In the genomic region with DNA sequence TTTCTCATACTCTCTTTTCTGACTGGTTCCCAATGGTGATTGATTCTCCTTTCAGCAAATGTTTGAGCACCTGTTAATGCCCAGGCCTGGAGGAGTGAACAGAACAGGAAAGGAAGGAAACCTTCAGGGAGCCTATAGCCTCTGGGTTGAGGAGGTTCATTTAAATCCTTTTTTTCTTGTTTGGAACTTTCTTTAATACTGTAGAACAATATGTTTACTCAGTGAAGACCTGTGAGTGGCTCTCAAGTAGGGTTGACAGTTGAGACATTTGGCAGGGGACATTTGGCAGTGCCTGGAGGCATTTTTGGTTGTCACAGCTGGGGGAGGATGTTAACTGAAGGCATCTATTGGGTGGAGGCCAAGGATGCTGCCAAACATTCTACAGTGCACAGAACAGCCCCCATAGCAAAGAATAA, we compare ENCODE assay signal across 19 cellular contexts. TPM values are rescaled to one million over a fixed set of nuclear protein-coding genes. Genes with fewer than 3 reads are reported as not detected.
DNase-seq lines count a peak whose midpoint lies in the region; ATAC-seq, FAIRE-seq and TF ChIP-seq lines count a peak whose summit lies in the region.
"Had no signal": no experiment of that assay in that cellular context is flagged by ENCODE, and none has a peak within 500 bp of the region (broad histone marks: within the 10 kb centered on the region; RNA-seq: fewer than 3 reads in every experiment).

No MANE protein-coding gene starts in this region.

- H3K9me3 Mint-ChIP-seq in Calu3 (ENCODE audit: low read depth, unreplicated experiment) = peaks cover 2% of the 10 kb centered on the region
- H3K9me3 Mint-ChIP-seq in T-helper 2 cell treated with Interferon-gamma antibody and Interleukin-4, amounts not matched to agents 5 μg/mL and 100 μg/mL, for 36 hours = no peaks in the 10 kb centered on the region
- H3K9me3 Mint-ChIP-seq: activated naive CD4-positive, alpha-beta T cell treated with anti-CD3 and anti-CD28 coated beads, Interleukin-2, amount 50 U/mL, for 72 hours; IgD-negative memory B cell had no signal

- peaks cover 100% of the 10 kb centered on the region for H3K79me2 ChIP-seq in PC-9 (ENCODE audit: low read depth)

- BruUV-seq in Calu3 (replicated peaks; lab: Mats Ljungman, UMichigan) = no TSS peak
- BruUV-seq in PC-9 (replicated peaks; lab: Mats Ljungman, UMichigan) = no TSS peak

- no peak for TF ChIP-seq RAD21 in A549 (conservative IDR thresholded peaks at IDR 0.05 in 1 of 2, IDR thresholded peaks at IDR 0.05 in 1 of 2)

- POLR2A ChIA-PET in A549 (lab: Yijun Ruan, JAX) (no interaction called here), PC-9 (lab: Charles Lee; ENCODE audit: unreplicated experiment) (no interaction called here)

- H2BK12ac ChIP-seq in mesenchymal stem cell (ENCODE audit: low read length in 2 of 2) = no peak overlapping the region

- H3K4me3 ChIP-seq in A549 (no peak overlapping the region), right cardiac atrium (ENCODE audit: low read length) (no peak overlapping the region), mesenchymal stem cell (ENCODE audit: insufficient read depth in 1 of 2, low read depth in 1 of 2, low read length in 2 of 2) (no peak overlapping the region), PC-9 (no peak overlapping the region)
- H3K4me3 ChIP-seq: upper lobe of left lung had no signal

- H3K4me2 ChIP-seq in A549 = peak overlapping the region; percentile 27; the same call in 2 of the 3 replicates
- no peak overlapping the region for H3K4me2 ChIP-seq in mesenchymal stem cell (ENCODE audit: low read length, poor library complexity, severe bottlenecking)
- no peak overlapping the region for H3K4me2 ChIP-seq in PC-9

- CTCF ChIA-PET in A549 (lab: Yijun Ruan, JAX) = interaction anchor here (1.1 kb wide), 1 partner anchor 29 kb away, joined by 3 read pairs; no protein-coding TSS in a partner anchor
- CTCF ChIA-PET in Calu3 (lab: Charles Lee) = no interaction called here
- CTCF ChIA-PET in PC-9 (lab: Charles Lee) = no interaction called here

- no peak overlapping the region for H2BK5ac ChIP-seq in mesenchymal stem cell (ENCODE audit: low read depth, low read length, poor library complexity, severe bottlenecking)

- H3K27ac Mint-ChIP-seq in Calu3 (ENCODE audit: unreplicated experiment) = peak overlapping the region; percentile 39
- H3K27ac Mint-ChIP-seq in T-helper 2 cell treated with Interferon-gamma antibody and Interleukin-4, amounts not matched to agents 5 μg/mL and 100 μg/mL, for 36 hours = peak overlapping the region; percentile 65

- H3K27me3 ChIP-seq in right cardiac atrium (ENCODE audit: control insufficient read depth, insufficient read depth) (no peaks in the 10 kb centered on the region), mesenchymal stem cell (ENCODE audit: control insufficient read depth in 1 of 2, insufficient read depth in 1 of 2, low read length in 2 of 2) (no peaks in the 10 kb centered on the region), PC-9 (ENCODE audit: insufficient read depth, low read depth) (no peaks in the 10 kb centered on the region)
- H3K27me3 ChIP-seq: upper lobe of left lung had no signal

- no peak overlapping the region for H4K91ac ChIP-seq in mesenchymal stem cell (ENCODE audit: low read length)

- no peak for FAIRE-seq in A549 (lab: Jason Lieb, UNC)
- FAIRE-seq: GM12891, kidney had no signal

- H3K4ac ChIP-seq in mesenchymal stem cell (ENCODE audit: low read depth in 1 of 2, low read length in 2 of 2) = no peak overlapping the region

- H3K36me3 ChIP-seq in mesenchymal stem cell (ENCODE audit: control insufficient read depth in 1 of 2, insufficient read depth in 2 of 2, low read depth in 1 of 2, low read length in 2 of 2) = no peaks in the 10 kb centered on the region
- H3K36me3 ChIP-seq in PC-9 (ENCODE audit: low read depth) = peaks cover 6% of the 10 kb centered on the region; the same call in 1 of the 2 replicates
- H3K36me3 ChIP-seq: upper lobe of left lung had no signal

- no peak overlapping the region for H2BK120ac ChIP-seq in mesenchymal stem cell (ENCODE audit: low read depth, low read length)

- H3K27me3 Mint-ChIP-seq in Calu3 (ENCODE audit: unreplicated experiment) = no peaks in the 10 kb centered on the region
- no peaks in the 10 kb centered on the region for H3K27me3 Mint-ChIP-seq in T-helper 2 cell treated with Interferon-gamma antibody and Interleukin-4, amounts not matched to agents 5 μg/mL and 100 μg/mL, for 36 hours (ENCODE audit: low read depth)
- H3K27me3 Mint-ChIP-seq: IgD-negative memory B cell had no signal

- no peak for ATAC-seq in A549
- peak; percentile 59 to 74 for ATAC-seq in right cardiac atrium
- no peak for ATAC-seq in GM18867 (IDR thresholded peaks at IDR 0.05; ENCODE audit: unreplicated experiment)
- no peak for ATAC-seq in HG03354 (IDR thresholded peaks at IDR 0.05; ENCODE audit: poor library complexity, severe bottlenecking, unreplicated experiment)
- ATAC-seq: activated naive CD4-positive, alpha-beta T cell treated with anti-CD3 and anti-CD28 coated beads, Interleukin-2, amount 50 U/mL, for 72 hours had no signal

- H3K23ac ChIP-seq in mesenchymal stem cell (ENCODE audit: low read length in 2 of 2) = no peak overlapping the region

- intact Hi-C loops in Calu3 (cut with micrococcal nuclease; ENCODE audit: unreplicated experiment) = no loop called here
- intact Hi-C loops in right cardiac atrium (cut with DNase I) = loop anchor here (10.0 kb wide), 3 partner anchors 65 to 365 kb away; a partner anchor contains a TSS
- intact Hi-C loops in PC-9 (cut with micrococcal nuclease; ENCODE audit: unreplicated experiment) = loop anchor here (10.0 kb wide), 1 partner anchor 505 kb away; no protein-coding TSS in a partner anchor

- no peak overlapping the region for H4K8ac ChIP-seq in mesenchymal stem cell (ENCODE audit: low read length)

- H2BK15ac ChIP-seq in mesenchymal stem cell (ENCODE audit: low read depth, poor library complexity, severe bottlenecking) = no peak overlapping the region

- H2AK5ac ChIP-seq in mesenchymal stem cell (ENCODE audit: low read length, severe bottlenecking) = no peak overlapping the region

- no peak overlapping the region for H3K4me3 Mint-ChIP-seq in Calu3 (ENCODE audit: low read depth, unreplicated experiment)
- H3K4me3 Mint-ChIP-seq in T-helper 2 cell treated with Interferon-gamma antibody and Interleukin-4, amounts not matched to agents 5 μg/mL and 100 μg/mL, for 36 hours = peak overlapping the region; percentile 32

- no peak overlapping the region for H3K18ac ChIP-seq in mesenchymal stem cell (ENCODE audit: low read depth in 1 of 2, low read length in 2 of 2)

- no peak overlapping the region for H3K9ac ChIP-seq in mesenchymal stem cell (ENCODE audit: low read length)

- H3F3A ChIP-seq in PC-9 (ENCODE audit: insufficient read depth, low read depth) = no peaks in the 10 kb centered on the region

- peaks cover 81% of the 10 kb centered on the region for H3K4me1 ChIP-seq in A549
- H3K4me1 ChIP-seq in right cardiac atrium (ENCODE audit: control insufficient read depth, insufficient read depth, low read length) = peaks cover 14% of the 10 kb centered on the region
- H3K4me1 ChIP-seq in mesenchymal stem cell (ENCODE audit: control insufficient read depth, insufficient read depth, low read depth, low read length) = peaks cover 6% of the 10 kb centered on the region
- peaks cover 10% of the 10 kb centered on the region for H3K4me1 ChIP-seq in PC-9 (replicated peaks; ENCODE audit: insufficient read depth)

- peaks cover 6% of the 10 kb centered on the region for H4K20me1 ChIP-seq in PC-9 (ENCODE audit: insufficient read depth)

- H3K27ac ChIP-seq in A549 (no peak overlapping the region), right cardiac atrium (ENCODE audit: low read length) (peak overlapping the region; percentile 71), mesenchymal stem cell (ENCODE audit: low read length, poor library complexity, severe bottlenecking) (no peak overlapping the region), PC-9 (no peak overlapping the region)
- H3K27ac ChIP-seq: epithelial cell of prostate, upper lobe of left lung had no signal

- DNase-seq in A549 (ENCODE audit: low read depth in 1 of 2, low spot score in 1 of 2) (no peak), Calu3 (no peak), right cardiac atrium (peak in 1 of 3 donors; percentile 54), mesenchymal stem cell (no peak), PC-9 (no peak)
- no peak for DNase-seq in T-helper 2 cell treated with Interferon-gamma antibody and Interleukin-4, amounts not matched to agents 5 μg/mL and 100 μg/mL, for 36 hours (ENCODE audit: low spot score)
- DNase-seq: activated CD4-positive, alpha-beta T cell treated with anti-CD3 and anti-CD28 coated beads, Interleukin-2, amount 50 U/mL, for 48 hours; AML-193; glutamatergic neuron; kidney; NCI-H526 treated with DMSO at 0.1 percent for 48 hours; stimulated activated CD4-positive, alpha-beta T cell treated with anti-CD3 and anti-CD28 coated beads, Interleukin-1b, Interleukin-23, amount 100 ng/mL, for 48 hours had no signal

- TF ChIP-seq CTCF in A549 (IDR thresholded peaks at IDR 0.05) = no peak
- TF ChIP-seq CTCF in Calu3 (IDR thresholded peaks at IDR 0.05; ENCODE audit: unreplicated experiment) = no peak
- no peak for TF ChIP-seq CTCF in PC-9 (conservative IDR thresholded peaks at IDR 0.05)

- H2AFZ ChIP-seq in mesenchymal stem cell (ENCODE audit: low read depth, low read length) (no peak overlapping the region), PC-9 (no peak overlapping the region)

- H3K9me3 ChIP-seq in A549 (no peaks in the 10 kb centered on the region), right cardiac atrium (ENCODE audit: control insufficient read depth, low read length) (no peaks in the 10 kb centered on the region), mesenchymal stem cell (ENCODE audit: control insufficient read depth, low read length) (no peaks in the 10 kb centered on the region), PC-9 (ENCODE audit: insufficient read depth, low read depth) (no peaks in the 10 kb centered on the region; the same call in 1 of the 2 replicates)
- H3K9me3 ChIP-seq: upper lobe of left lung had no signal

- no peak overlapping the region for H3K14ac ChIP-seq in mesenchymal stem cell (ENCODE audit: low read length in 2 of 2)

- peaks cover 5% of the 10 kb centered on the region for H3K79me1 ChIP-seq in mesenchymal stem cell (replicated peaks; ENCODE audit: low read length, poor library complexity, severe bottlenecking)

- no peak for TF ChIP-seq EP300 in A549 (IDR thresholded peaks at IDR 0.05)

- H3K4me1 Mint-ChIP-seq in Calu3 (ENCODE audit: low read depth, unreplicated experiment) = peaks cover 44% of the 10 kb centered on the region
- H3K4me1 Mint-ChIP-seq in T-helper 2 cell treated with Interferon-gamma antibody and Interleukin-4, amounts not matched to agents 5 μg/mL and 100 μg/mL, for 36 hours (ENCODE audit: low read depth) = peaks cover 81% of the 10 kb centered on the region

- H3K36me3 Mint-ChIP-seq in Calu3 (ENCODE audit: insufficient read depth, unreplicated experiment) = peaks cover 12% of the 10 kb centered on the region
- H3K36me3 Mint-ChIP-seq in T-helper 2 cell treated with Interferon-gamma antibody and Interleukin-4, amounts not matched to agents 5 μg/mL and 100 μg/mL, for 36 hours (ENCODE audit: low read depth) = peaks cover 46% of the 10 kb centered on the region

- H3K9me2 ChIP-seq in PC-9 (ENCODE audit: insufficient read depth) = no peaks in the 10 kb centered on the region

- TF ChIP-seq POLR2A in A549 (IDR thresholded peaks at IDR 0.05; ENCODE audit: low read length) = no peak

RNA-seq across cellular contexts. Expression of a gene that starts 6.1 kb away (rescaled TPM):
- polyA plus RNA-seq in A549 (2011; rRNA removed) (79.7 and 85.3 TPM in 2 replicates), A549 (2017; fragmentation: RNase III; extraction: RNeasy Plus Mini Kit Qiagen cat#74134 plus additional on column Dnase treatment) (37.1 to 40.7 TPM (median 38.7 TPM) in 3 replicates), right cardiac atrium (39.8 TPM)
- polyA plus RNA-seq in A549 (2012; cell fraction: cytosol; rRNA removed) = 31.9 and 35.3 TPM in 2 replicates
- polyA plus RNA-seq in A549 (2012; cell fraction: nucleus; rRNA removed) = 13.8 and 16.0 TPM in 2 replicates
- 40.1 and 41.6 TPM in 2 replicates for polyA minus RNA-seq in A549 (2011; rRNA and poly(A)+ RNA removed)
- total RNA-seq in Calu3 (2022) (50.5 and 53.4 TPM in 2 replicates), right cardiac atrium (10 to 100 TPM; 38.2 to 45.6 (median 41.2) TPM), PC-9 (2021) (27.8 and 34.6 TPM in 2 replicates)
- polyA plus RNA-seq in mesenchymal stem cell (2013, experiment 1 of 2) = 27.5 TPM
- 27.0 TPM for polyA plus RNA-seq in mesenchymal stem cell (2013, experiment 2 of 2)

RNA-seq across cellular contexts. Expression of a gene that starts 8.0 kb away (rescaled TPM):
- polyA plus RNA-seq in A549 (2011; rRNA removed) (105 and 111 TPM in 2 replicates), A549 (2017; fragmentation: RNase III; extraction: RNeasy Plus Mini Kit Qiagen cat#74134 plus additional on column Dnase treatment) (86.3 to 91.9 TPM (median 88.7 TPM) in 3 replicates), right cardiac atrium (42.3 TPM)
- polyA plus RNA-seq in A549 (2012; cell fraction: cytosol; rRNA removed) = 70.9 and 86.8 TPM in 2 replicates
- polyA plus RNA-seq in A549 (2012; cell fraction: nucleus; rRNA removed) = 50.6 and 59.2 TPM in 2 replicates
- polyA minus RNA-seq in A549 (2011; rRNA and poly(A)+ RNA removed) = 191 and 279 TPM in 2 replicates
- total RNA-seq in Calu3 (2022) (98.2 and 101 TPM in 2 replicates), right cardiac atrium (100 to 1,000 TPM in 1 of 4 donors, 10 to 100 TPM in 3; 77.8 to 111 (median 90.2) TPM), PC-9 (2021) (141 and 171 TPM in 2 replicates)
- polyA plus RNA-seq in mesenchymal stem cell (2013, experiment 1 of 2) = 83.8 TPM
- 83.8 TPM for polyA plus RNA-seq in mesenchymal stem cell (2013, experiment 2 of 2)

Comparison
In these comparisons a context has a peak if more than half of its experiments do, and no peak if none do; other contexts are left out.
1. ATAC-seq: peak in right cardiac atrium (2 of 2); none in A549 (0 of 2), GM18867 (single experiment) and HG03354 (single experiment).